Comparison of ENCODE assay signal across 11 cellular contexts in the genomic region with DNA sequence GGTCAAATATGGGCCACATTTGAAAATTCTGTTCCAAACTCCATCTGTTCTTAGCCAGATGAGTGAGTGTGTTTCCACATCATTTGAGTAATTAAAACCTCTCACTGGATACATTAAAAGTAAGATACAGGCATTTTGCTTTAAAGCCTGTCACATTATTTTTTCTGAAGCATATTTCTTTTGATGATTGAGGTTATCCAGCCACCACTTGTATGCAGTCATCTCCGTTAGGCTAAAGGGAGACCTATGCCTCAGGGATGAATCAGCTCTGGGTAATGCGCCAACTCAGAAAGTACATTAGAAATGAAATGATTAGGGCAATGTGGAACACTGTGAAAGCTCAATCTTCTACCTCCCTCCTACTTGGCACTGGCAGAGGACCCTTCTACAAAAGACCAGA.
DNase-seq lines count a peak whose midpoint lies in the region; ATAC-seq, FAIRE-seq and TF ChIP-seq lines count a peak whose summit lies in the region.
"Had no signal": no experiment of that assay in that cellular context is flagged by ENCODE, and none has a peak within 500 bp of the region (broad histone marks: within the 10 kb centered on the region; RNA-seq: fewer than 3 reads in every experiment).

No MANE protein-coding gene starts in this region.

- peaks cover 39% of the 10 kb centered on the region for H3K4me1 ChIP-seq in keratinocyte (ENCODE audit: control insufficient read depth, extremely low read depth, insufficient read depth, low read length)

- H3K9me3 ChIP-seq in keratinocyte (ENCODE audit: control insufficient read depth, low read depth, low read length): no peaks in the 10 kb centered on the region
- H3K9me3 ChIP-seq: heart right ventricle had no signal

- H3K9me1 ChIP-seq in keratinocyte (ENCODE audit: control insufficient read depth, extremely low read depth, insufficient read depth, low read length): peaks cover 4% of the 10 kb centered on the region

- peaks cover 0 to 13% (median 0%) of the 10 kb centered on the region in 4 donors for H3K4me1 Mint-ChIP-seq in naive thymus-derived CD8-positive, alpha-beta T cell
- H3K4me1 Mint-ChIP-seq: activated B cell treated with CpG ODN at 0.5 μM for 24 hours had no signal

- FAIRE-seq in keratinocyte (lab: Jason Lieb, UNC): peak; percentile 87

- H3K4me3 ChIP-seq in AG09309 (ENCODE audit: control insufficient read depth, low read depth, low read length) (no peak overlapping the region), astrocyte of the cerebellum (ENCODE audit: low read depth, low read length) (no peak overlapping the region), keratinocyte (ENCODE audit: control insufficient read depth in 2 of 3, extremely low read depth in 1 of 3, insufficient read depth in 2 of 3, low read depth in 1 of 3, low read length in 3 of 3) (peak overlapping the region in 1 of 3 experiments; percentile 27)
- H3K4me3 ChIP-seq: heart right ventricle had no signal

- H3K27ac ChIP-seq in keratinocyte (ENCODE audit: control insufficient read depth, insufficient read depth, low read length): no peak overlapping the region
- H3K27ac ChIP-seq: heart right ventricle had no signal

- no peak overlapping the region for H3K9ac ChIP-seq in keratinocyte (ENCODE audit: control insufficient read depth, extremely low read depth, insufficient read depth, low read length)

- no peaks in the 10 kb centered on the region for H3K79me2 ChIP-seq in keratinocyte (ENCODE audit: control insufficient read depth, insufficient read depth, low read length)

- ATAC-seq in naive thymus-derived CD8-positive, alpha-beta T cell: no peak
- no peak for ATAC-seq in GM18502 (IDR thresholded peaks at IDR 0.05; ENCODE audit: poor library complexity, unreplicated experiment)
- ATAC-seq: heart right ventricle had no signal

- peaks cover 20 to 30% (median 29%) of the 10 kb centered on the region in 5 donors for H3K27me3 Mint-ChIP-seq in naive thymus-derived CD8-positive, alpha-beta T cell

- in situ Hi-C loops in astrocyte of the cerebellum (cut with HindIII; ENCODE audit: low sequenced_read_pairs): no loop called here

- H3K27me3 ChIP-seq in keratinocyte (ENCODE audit: control insufficient read depth, extremely low read depth, insufficient read depth, low read length): no peaks in the 10 kb centered on the region

- dilution Hi-C loops in keratinocyte (cut with MboI; ENCODE audit: extremely low pct_ligation_motif_present, low sequenced_read_pairs): no loop called here

- POLR2A ChIA-PET in naive thymus-derived CD8-positive, alpha-beta T cell (lab: Charles Lee): no interaction called here

- TF ChIP-seq CTCF in AG09309 (IDR thresholded peaks at IDR 0.05; ENCODE audit: control insufficient read depth, insufficient read depth, low read depth, low read length, missing control alignments): no peak
- no peak for TF ChIP-seq CTCF in astrocyte of the cerebellum (IDR thresholded peaks at IDR 0.05; ENCODE audit: low read depth, low read length, missing control alignments)
- no peak for TF ChIP-seq CTCF in keratinocyte (optimal IDR thresholded peaks at IDR 0.05 in 1 of 3, IDR thresholded peaks at IDR 0.05 in 1 of 3, conservative IDR thresholded peaks at IDR 0.05 in 1 of 3; ENCODE audit: extremely low read depth in 1 of 3, insufficient read depth in 2 of 3, low read length in 3 of 3)

- H3K36me3 ChIP-seq in keratinocyte (ENCODE audit: control insufficient read depth in 2 of 2, extremely low read depth in 1 of 2, insufficient read depth in 2 of 2, low read length in 2 of 2): no peaks in the 10 kb centered on the region
- H3K36me3 ChIP-seq: heart right ventricle had no signal

- H2AFZ ChIP-seq in keratinocyte (ENCODE audit: control insufficient read depth, low read length): no peak overlapping the region

- H3K36me3 Mint-ChIP-seq in naive thymus-derived CD8-positive, alpha-beta T cell: no peaks in the 10 kb centered on the region

- H3K4me3 Mint-ChIP-seq in naive thymus-derived CD8-positive, alpha-beta T cell: no peak overlapping the region
- H3K4me3 Mint-ChIP-seq: activated B cell treated with CpG ODN at 0.5 μM for 24 hours had no signal

- H3K27ac Mint-ChIP-seq in naive thymus-derived CD8-positive, alpha-beta T cell: no peak overlapping the region
- H3K27ac Mint-ChIP-seq: activated B cell treated with CpG ODN at 0.5 μM for 24 hours had no signal

- H3K4me2 ChIP-seq in keratinocyte (ENCODE audit: control insufficient read depth, extremely low read depth, insufficient read depth, low read depth, low read length): peak overlapping the region; percentile 67

- H3K9me3 Mint-ChIP-seq in naive thymus-derived CD8-positive, alpha-beta T cell: peaks cover 0 to 10% (median 0%) of the 10 kb centered on the region in 9 donors
- H3K9me3 Mint-ChIP-seq: activated B cell treated with CpG ODN at 0.5 μM for 24 hours had no signal

- H4K20me1 ChIP-seq in keratinocyte (ENCODE audit: control insufficient read depth, extremely low read depth, insufficient read depth, low read length): no peaks in the 10 kb centered on the region

- DNase-seq in AG09309 (ENCODE audit: low read depth): peak; percentile 81
- peak; percentile 95 for DNase-seq in LHCN-M2 (ENCODE audit: low read depth)
- DNase-seq in astrocyte of the cerebellum (ENCODE audit: low read depth): peak; percentile 97
- DNase-seq in keratinocyte (ENCODE audit: low read depth, low spot score): peak; percentile 32
- no peak for DNase-seq in naive thymus-derived CD8-positive, alpha-beta T cell
- DNase-seq in amygdala (lab: John Stamatoyannopoulos, UW): no peak
- DNase-seq in stimulated activated CD4-positive, alpha-beta T cell treated with anti-CD3 and anti-CD28 coated beads, Interleukin-2, amount 100 ng/mL, for 48 hours: no peak
- DNase-seq: activated B cell treated with CpG ODN at 0.5 μM for 24 hours, heart right ventricle, NCI-H146 had no signal

Comparison
In these comparisons a context has a peak if more than half of its experiments do, and no peak if none do; other contexts are left out.
1. DNase-seq: peak in AG09309 (single experiment), LHCN-M2 (single experiment), astrocyte of the cerebellum (single experiment) and keratinocyte (single experiment); none in naive thymus-derived CD8-positive, alpha-beta T cell (0 of 10), amygdala (0 of 56) and stimulated activated CD4-positive, alpha-beta T cell treated with anti-CD3 and anti-CD28 coated beads, Interleukin-2, amount 100 ng/mL, for 48 hours (0 of 2).